Comparison of ENCODE assay signal across 8 cellular contexts in the genomic region with DNA sequence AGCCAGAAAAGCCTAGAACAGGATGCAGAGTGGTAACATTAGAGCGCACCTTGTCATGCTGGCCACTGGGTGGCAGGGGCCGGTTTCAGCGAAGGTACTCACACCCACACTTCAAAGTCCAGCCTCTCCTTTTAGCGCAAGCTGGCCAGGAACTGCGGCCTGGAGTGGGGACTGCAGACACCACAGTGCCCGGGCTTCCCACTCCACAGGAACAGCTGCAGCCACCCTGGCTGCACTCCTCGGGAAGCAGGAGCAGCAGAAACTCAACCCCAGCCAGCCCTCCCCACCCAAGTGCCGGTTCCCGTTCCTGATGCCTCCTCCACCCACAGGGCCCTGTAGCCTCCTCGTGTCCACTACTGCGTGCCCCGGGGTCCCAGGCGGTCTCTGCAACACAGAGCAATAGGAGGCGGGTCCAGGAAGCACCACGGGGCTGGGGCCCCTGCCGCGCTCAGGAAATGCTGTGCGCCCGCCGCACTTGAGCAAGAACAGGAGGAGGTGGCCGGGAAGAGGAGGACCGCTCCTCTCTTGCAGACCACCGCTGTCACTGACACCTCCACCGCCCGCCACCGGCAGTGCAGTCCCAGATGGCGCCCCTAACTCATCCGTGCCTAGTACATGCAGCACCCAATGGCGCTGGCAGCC. TPM values are rescaled to one million over a fixed set of nuclear protein-coding genes. Genes with fewer than 3 reads are reported as not detected.
DNase-seq lines count a peak whose midpoint lies in the region; FAIRE-seq and TF ChIP-seq lines count a peak whose summit lies in the region.

No MANE protein-coding gene starts in this region.

- TF ChIP-seq CTCF in astrocyte (IDR thresholded peaks at IDR 0.05; ENCODE audit: insufficient read depth, low read depth, low read length): peak; percentile 44
- no peak for TF ChIP-seq CTCF in ovary (IDR thresholded peaks at IDR 0.05)

- H3K36me3 Mint-ChIP-seq in astrocyte (ENCODE audit: low read depth, unreplicated experiment): no peaks in the 10 kb centered on the region

- H3K9me3 ChIP-seq in astrocyte (ENCODE audit: insufficient read depth, low read depth, low read length): no peaks in the 10 kb centered on the region
- no peaks in the 10 kb centered on the region for H3K9me3 ChIP-seq in iPS-15b (ENCODE audit: control insufficient read depth, insufficient read depth, low read length)
- H3K9me3 ChIP-seq in ovary: no peaks in the 10 kb centered on the region

- H4K20me1 ChIP-seq in astrocyte (ENCODE audit: insufficient read depth, low read length): no peaks in the 10 kb centered on the region

- TF ChIP-seq POLR2A in ovary (IDR thresholded peaks at IDR 0.05): no peak

- H2AFZ ChIP-seq in astrocyte (ENCODE audit: low read depth, low read length): no peak overlapping the region

- H3K79me2 ChIP-seq in astrocyte (ENCODE audit: insufficient read depth, low read length): no peaks in the 10 kb centered on the region

- FAIRE-seq in astrocyte (lab: Jason Lieb, UNC): peak; percentile 13

- H3K9ac ChIP-seq in astrocyte (ENCODE audit: low read length) (no peak overlapping the region), iPS-15b (ENCODE audit: low read depth, low read length) (no peak overlapping the region)

- H3K4me1 ChIP-seq in astrocyte (ENCODE audit: insufficient read depth, low read length): no peaks in the 10 kb centered on the region
- H3K4me1 ChIP-seq in iPS-15b (ENCODE audit: control insufficient read depth, insufficient read depth, low read length): no peaks in the 10 kb centered on the region
- peaks cover 2% of the 10 kb centered on the region for H3K4me1 ChIP-seq in ovary (ENCODE audit: insufficient read depth)

- H3K4me3 ChIP-seq in astrocyte (ENCODE audit: insufficient read depth, low read depth, low read length): no peak overlapping the region
- peak overlapping the region; percentile 47 for H3K4me3 ChIP-seq in iPS-15b (ENCODE audit: low read depth, low read length)
- no peak overlapping the region for H3K4me3 ChIP-seq in ovary

- H3K36me3 ChIP-seq in astrocyte (ENCODE audit: insufficient read depth, low read length) (no peaks in the 10 kb centered on the region), iPS-15b (ENCODE audit: control insufficient read depth, insufficient read depth, low read length) (no peaks in the 10 kb centered on the region), ovary (no peaks in the 10 kb centered on the region)

- H3K27me3 ChIP-seq in astrocyte (ENCODE audit: insufficient read depth, low read length): no peaks in the 10 kb centered on the region
- peaks cover 40% of the 10 kb centered on the region for H3K27me3 ChIP-seq in iPS-15b (ENCODE audit: control insufficient read depth, insufficient read depth, low read length)
- no peaks in the 10 kb centered on the region for H3K27me3 ChIP-seq in ovary

- H3K27ac ChIP-seq in astrocyte (ENCODE audit: low read depth, low read length) (no peak overlapping the region), ovary (no peak overlapping the region)

- CTCF ChIA-PET in HEK293T (lab: Yijun Ruan, JAX): interaction anchor here (0.9 kb wide), 2 partner anchors 31 to 64 kb away, joined by 3 to 4 read pairs; no protein-coding TSS in a partner anchor

- 7 to 9% (median 8%) methylated on average over 20 to 29 of the region's 29 CpGs for WGBS in ovary, 3 donors

- POLR2A ChIA-PET in HEK293T (lab: Yijun Ruan, JAX): no interaction called here

- peaks cover 2% of the 10 kb centered on the region for H3K9me3 Mint-ChIP-seq in astrocyte (ENCODE audit: unreplicated experiment)

- H3K4me3 Mint-ChIP-seq in astrocyte (ENCODE audit: unreplicated experiment): no peak overlapping the region

- no peak for TF ChIP-seq EP300 in ovary (IDR thresholded peaks at IDR 0.05)

- H3K4me1 Mint-ChIP-seq in astrocyte (ENCODE audit: low read depth, unreplicated experiment): peaks cover 3% of the 10 kb centered on the region

- intact Hi-C loops in ovary (cut with DNase I): no loop called here

- H3K27me3 Mint-ChIP-seq in astrocyte (ENCODE audit: low read depth, unreplicated experiment): peaks cover 63% of the 10 kb centered on the region

- H3K4me2 ChIP-seq in astrocyte (ENCODE audit: low read length): peak overlapping the region; percentile 50

- peak; percentile 76 for DNase-seq in COR-L47 (lab: John Stamatoyannopoulos, UW)
- DNase-seq in HEK293T (ENCODE audit: extremely low spot score): peak; percentile 64
- peak; percentile 61 for DNase-seq in NOMO-1 treated with DMSO at 0.1 percent for 48 hours (lab: John Stamatoyannopoulos, UW; ENCODE audit: unreplicated experiment)
- peak; percentile 14 for DNase-seq in astrocyte (ENCODE audit: low read depth)
- DNase-seq in stimulated activated CD8-positive, alpha-beta memory T cell treated with anti-CD3 and anti-CD28 coated beads, Interleukin-4, amount 100 ng/mL, for 48 hours: peak; percentile 46
- DNase-seq in ovary: no peak
- no peak for DNase-seq in GDM1 (lab: John Stamatoyannopoulos, UW)

- no peak overlapping the region for H3K27ac Mint-ChIP-seq in astrocyte (ENCODE audit: unreplicated experiment)

TF ChIP-seq in HEK293T, 16 proteins besides CTCF, POLR2A, EP300 and RAD21:
- TF ChIP-seq L3MBTL2 (conservative IDR thresholded peaks at IDR 0.05): no peak
- no peak for TF ChIP-seq FOXK2 (IDR thresholded peaks at IDR 0.05)
- no peak for TF ChIP-seq SP1 (IDR thresholded peaks at IDR 0.05)
- TF ChIP-seq FOXM1 (IDR thresholded peaks at IDR 0.05; ENCODE audit: borderline replicate concordance): no peak
- no peak for TF ChIP-seq LEF1 (IDR thresholded peaks at IDR 0.05; ENCODE audit: borderline replicate concordance)
- TF ChIP-seq NFRKB (IDR thresholded peaks at IDR 0.05): no peak

RNA-seq across cellular contexts. Expression of a gene that starts 2.2 kb away (rescaled TPM):
- total RNA-seq in astrocyte (0.25 TPM in 1 of 2 replicates, not detected in the other), ovary (not detected)
- polyA plus RNA-seq in ovary: not detected

RNA-seq across cellular contexts. Expression of a gene that starts 43.6 kb away (rescaled TPM):
- total RNA-seq in astrocyte (not detected in 2 replicates), ovary (not detected)
- not detected for polyA plus RNA-seq in ovary

RNA-seq across cellular contexts. Expression of a gene that starts 52.5 kb away (rescaled TPM):
- 0.14 TPM in 1 of 2 replicates, not detected in the other for total RNA-seq in astrocyte
- 1 to 10 TPM in 1 of 7 donors, under 1 TPM in 3, not detected in 3; 0.33 to 1.3 (median 0.56) TPM for total RNA-seq in ovary
- polyA plus RNA-seq in ovary: 1 to 10 TPM in 1 of 2 donors, under 1 TPM in 1; 0.35 to 1.2 TPM

Comparison
In these comparisons a context has a peak if more than half of its experiments do, and no peak if none do; other contexts are left out.
1. DNase-seq: peak in COR-L47 (single experiment), HEK293T (single experiment), NOMO-1 treated with DMSO at 0.1 percent for 48 hours (single experiment), astrocyte (single experiment) and stimulated activated CD8-positive, alpha-beta memory T cell treated with anti-CD3 and anti-CD28 coated beads, Interleukin-4, amount 100 ng/mL, for 48 hours (single experiment); none in ovary (0 of 5) and GDM1 (single experiment).